Comparison of ENCODE assay signal across 17 cellular contexts in the genomic region with DNA sequence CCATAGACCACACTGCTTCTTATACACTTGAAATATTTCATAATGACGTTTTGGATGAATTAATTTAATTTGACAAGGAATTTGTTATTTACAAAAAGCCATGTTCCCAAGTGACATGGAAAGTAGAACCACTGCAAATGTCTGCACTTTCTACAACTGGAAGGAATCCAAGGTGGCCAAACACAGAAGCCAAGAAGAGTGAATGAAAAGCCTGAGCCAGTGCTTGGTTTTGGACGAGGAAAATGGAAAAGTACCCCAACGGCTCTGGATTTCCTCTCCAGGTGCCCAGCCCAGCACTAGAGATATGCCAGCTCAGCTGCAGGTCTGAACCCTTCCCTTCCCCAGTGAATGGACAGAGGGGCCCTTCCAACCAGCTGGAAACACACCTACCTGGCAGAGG.
DNase-seq lines count a peak whose midpoint lies in the region; ATAC-seq and TF ChIP-seq lines count a peak whose summit lies in the region.
"Had no signal": no experiment of that assay in that cellular context is flagged by ENCODE, and none has a peak within 500 bp of the region (broad histone marks: within the 10 kb centered on the region; RNA-seq: fewer than 3 reads in every experiment).

No MANE protein-coding gene starts in this region.

- peak overlapping the region; percentile 21 for H3K27ac ChIP-seq in right cardiac atrium (ENCODE audit: low read length)
- H3K27ac ChIP-seq in upper lobe of right lung: peak overlapping the region; percentile 24

- intact Hi-C loops in right cardiac atrium (cut with DNase I): no loop called here
- intact Hi-C loops in left cardiac atrium (cut with DNase I): no loop called here
- intact Hi-C loops in upper lobe of right lung (cut with DNase I): no loop called here

- H3K27me3 ChIP-seq in right cardiac atrium (ENCODE audit: control insufficient read depth, insufficient read depth): no peaks in the 10 kb centered on the region
- no peaks in the 10 kb centered on the region for H3K27me3 ChIP-seq in upper lobe of right lung

- H3K4me3 ChIP-seq in right cardiac atrium (ENCODE audit: low read length): no peak overlapping the region
- no peak overlapping the region for H3K4me3 ChIP-seq in upper lobe of right lung
- H3K4me3 ChIP-seq: A549 had no signal

- H3K4me1 ChIP-seq in right cardiac atrium (ENCODE audit: control insufficient read depth, insufficient read depth, low read length) (peaks cover 2% of the 10 kb centered on the region), upper lobe of right lung (no peaks in the 10 kb centered on the region)
- H3K4me1 ChIP-seq: A549, Caco-2 had no signal

- peak in 1 of 2 donors; percentile 3 for ATAC-seq in right cardiac atrium
- no peak for ATAC-seq in left cardiac atrium
- no peak for ATAC-seq in upper lobe of right lung
- ATAC-seq in HG03354 (IDR thresholded peaks at IDR 0.05; ENCODE audit: poor library complexity, severe bottlenecking, unreplicated experiment): no peak
- ATAC-seq: PC-3 had no signal

- peaks cover 52% of the 10 kb centered on the region for H3K36me3 ChIP-seq in upper lobe of right lung

- H3K9me3 ChIP-seq in right cardiac atrium (ENCODE audit: control insufficient read depth, low read length) (no peaks in the 10 kb centered on the region), upper lobe of right lung (no peaks in the 10 kb centered on the region)
- H3K9me3 ChIP-seq: A549, Caco-2 had no signal

- 31% methylated on average over 3 of the region's 3 CpGs for WGBS in right cardiac atrium

- DNase-seq in right cardiac atrium (no peak), left cardiac atrium (no peak), medulla oblongata (ENCODE audit: extremely low spot score) (peak; percentile 73), pons (ENCODE audit: low spot score) (peak; percentile 53), upper lobe of right lung (no peak), AML-193 (lab: John Stamatoyannopoulos, UW) (no peak)
- no peak for DNase-seq in activated effector memory CD4-positive, alpha-beta T cell treated with anti-CD3 and anti-CD28 coated beads, Interleukin-2, amount 50 U/mL, for 16 hours
- DNase-seq: Caco-2, H7, KG1, NCI-H1048, NCI-H1436 treated with DMSO at 0.1 percent for 48 hours, NCI-H2029 treated with DMSO at 0.1 percent for 48 hours, NCI-H774, PC-3 had no signal

- no peak for TF ChIP-seq CTCF in upper lobe of right lung (IDR thresholded peaks at IDR 0.05)

Comparison
In these comparisons a context has a peak if more than half of its experiments do, and no peak if none do; other contexts are left out.
1. DNase-seq: peak in medulla oblongata (single experiment) and pons (single experiment); none in right cardiac atrium (0 of 3), left cardiac atrium (single experiment), upper lobe of right lung (single experiment), activated effector memory CD4-positive, alpha-beta T cell treated with anti-CD3 and anti-CD28 coated beads, Interleukin-2, amount 50 U/mL, for 16 hours (single experiment) and AML-193 (0 of 2).